8 cellular contexts compared by ENCODE assay signal in genomic region chr2:112881217-112882000, GRCh38. TPM values are rescaled to one million over a fixed set of nuclear protein-coding genes. Genes with fewer than 3 reads are reported as not detected.
DNase-seq lines count a peak whose midpoint lies in the region; ATAC-seq, FAIRE-seq and TF ChIP-seq lines count a peak whose summit lies in the region.
"Had no signal": no experiment of that assay in that cellular context is flagged by ENCODE, and none has a peak within 500 bp of the region (broad histone marks: within the 10 kb centered on the region; RNA-seq: fewer than 3 reads in every experiment).

No MANE protein-coding gene starts in this region.

- ATAC-seq in GM21381 (IDR thresholded peaks at IDR 0.05; ENCODE audit: unreplicated experiment) (peak; percentile 60), mucosa of descending colon (peak; percentile 47), GM21528 (IDR thresholded peaks at IDR 0.05; ENCODE audit: low FRiP score, unreplicated experiment) (no peak)

- TF ChIP-seq CTCF in GM10266 (IDR thresholded peaks at IDR 0.05; ENCODE audit: control insufficient read depth, insufficient read depth, low read depth, missing control alignments) (no peak), mucosa of descending colon (IDR thresholded peaks at IDR 0.05) (no peak)

- H3K9ac ChIP-seq in adipocyte (ENCODE audit: low read length), result no peak overlapping the region

- intact Hi-C loops in mucosa of descending colon (cut with DNase I, micrococcal nuclease), result loop anchor here in 1 of 2 donors (5.0 to 10.0 kb wide), 2 partner anchors 53 to 134 kb away; no protein-coding TSS in a partner anchor

- H3K4me3 ChIP-seq in adipocyte (ENCODE audit: low read length) (no peak overlapping the region), mucosa of descending colon (no peak overlapping the region)

- H3K27me3 ChIP-seq in adipocyte (replicated peaks; ENCODE audit: control insufficient read depth, insufficient read depth, low read length), result no peaks in the 10 kb centered on the region

- H3K4me1 ChIP-seq in adipocyte (ENCODE audit: control insufficient read depth, insufficient read depth, low read length) (peaks cover 19% of the 10 kb centered on the region), mucosa of descending colon (ENCODE audit: low read depth) (no peaks in the 10 kb centered on the region)

- peak; percentile 58 for DNase-seq in GM10266 (ENCODE audit: extremely low spot score)
- peak; percentile 81 for DNase-seq in HTR-8/SVneo (ENCODE audit: insufficient read length, low spot score)
- peak; percentile 60 for DNase-seq in adipocyte (ENCODE audit: low read depth)
- DNase-seq in mucosa of descending colon, result no peak
- no peak for DNase-seq in NCI-H2107 (lab: John Stamatoyannopoulos, UW)

- peak; percentile 23 for FAIRE-seq in HTR-8/SVneo (lab: Jason Lieb, UNC)

- H3K9me3 ChIP-seq in adipocyte (ENCODE audit: control insufficient read depth, low read length), result no peaks in the 10 kb centered on the region
- no peaks in the 10 kb centered on the region for H3K9me3 ChIP-seq in mucosa of descending colon

- H3K36me3 ChIP-seq in adipocyte (ENCODE audit: control insufficient read depth, insufficient read depth, low read length, severe bottlenecking) (no peaks in the 10 kb centered on the region), mucosa of descending colon (ENCODE audit: low read depth) (no peaks in the 10 kb centered on the region)

RNA-seq across cellular contexts. Expression of gene IL37, which starts 29.6 kb away (rescaled TPM):
- under 1 TPM in 2 of 3 donors, not detected in 1; 0.67 to 0.82 TPM for total RNA-seq in mucosa of descending colon
- total RNA-seq: skeletal muscle tissue had no signal

RNA-seq across cellular contexts. Expression of gene IL1B, which starts 44.8 kb away (rescaled TPM):
- 1 to 10 TPM; 2.1 to 6.4 (median 4.2) TPM for total RNA-seq in mucosa of descending colon

Comparison
In these comparisons a context has a peak if more than half of its experiments do, and no peak if none do; other contexts are left out.
1. DNase-seq: peak in GM10266 (single experiment), HTR-8/SVneo (single experiment) and adipocyte (single experiment); none in mucosa of descending colon (0 of 3) and NCI-H2107 (single experiment).